ENCODE assay signal across 8 cellular contexts in the genomic region with DNA sequence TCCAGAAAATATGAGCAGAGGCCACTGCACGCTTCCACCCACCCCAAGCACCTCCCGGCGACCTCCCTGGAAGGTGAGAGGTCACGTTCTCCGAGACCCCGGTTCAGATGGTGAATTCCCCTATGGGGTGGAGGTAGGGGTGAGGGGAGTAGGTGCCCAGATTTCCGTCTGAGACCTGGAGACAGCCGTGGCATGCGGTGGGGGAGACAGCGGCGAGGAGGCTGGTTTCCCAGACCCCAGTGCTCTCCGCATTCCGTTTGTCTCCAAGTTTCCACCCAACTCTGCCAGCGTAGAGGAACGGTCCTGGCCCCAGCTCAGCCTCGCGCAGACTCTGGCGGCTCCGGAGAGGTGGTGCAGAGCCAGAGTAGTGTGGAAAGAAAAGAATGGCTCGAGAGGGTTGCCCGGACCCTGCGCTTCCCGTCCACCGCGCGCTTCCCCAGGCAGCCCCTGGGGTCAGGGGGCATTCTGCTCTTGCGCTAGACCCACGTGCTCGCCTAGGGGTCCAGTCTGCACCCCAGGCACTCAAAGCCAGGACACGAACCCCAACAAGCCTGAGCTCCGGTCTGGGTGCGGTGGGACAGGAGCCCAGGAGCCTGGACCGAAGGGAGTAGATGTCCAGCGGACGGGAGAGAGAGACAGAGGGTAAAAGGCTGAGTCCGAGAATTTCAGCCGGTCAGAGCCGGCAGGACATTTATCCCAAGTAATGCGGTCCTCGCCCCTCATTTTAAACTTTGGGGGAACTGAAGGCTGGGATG. TPM values are rescaled to one million over a fixed set of nuclear protein-coding genes. Genes with fewer than 3 reads are reported as not detected.
DNase-seq lines count a peak whose midpoint lies in the region; ATAC-seq, FAIRE-seq and TF ChIP-seq lines count a peak whose summit lies in the region.

No MANE protein-coding gene starts in this region.

- intact Hi-C loops in body of pancreas (cut with DNase I) = no loop called here
- intact Hi-C loops in gastrocnemius medialis (cut with DNase I; ENCODE audit: low total_unique reads) = loop anchor here (1.0 to 5.0 kb wide), 3 partner anchors 136 to 241 kb away; no protein-coding TSS in a partner anchor

- peaks cover 0 to 12% of the 10 kb centered on the region in 2 donors for H3K27me3 ChIP-seq in body of pancreas
- no peaks in the 10 kb centered on the region for H3K27me3 ChIP-seq in gastrocnemius medialis

- in situ Hi-C loops in gastrocnemius medialis (cut with MboI; ENCODE audit: low sequenced_read_pairs in 4 of 4) = loop anchor here in 3 of 4 donors (25.0 kb wide), 1 partner anchor 151 kb away; no protein-coding TSS in a partner anchor

- FAIRE-seq in GM12891 (lab: Jason Lieb, UNC) = no peak

- TF ChIP-seq POLR2A in body of pancreas (IDR thresholded peaks at IDR 0.05) (no peak), gastrocnemius medialis (IDR thresholded peaks at IDR 0.05) (peak in 1 of 2 donors; percentile 35), GM12891 (IDR thresholded peaks at IDR 0.05; ENCODE audit: low read depth, low read length) (no peak)

- 4 to 7% methylated on average over 22 to 38 of the region's 40 CpGs for WGBS in body of pancreas, 2 donors

- peak in 3 of 7 experiments; percentile 4 to 16 (median 7) for TF ChIP-seq CTCF in body of pancreas (IDR thresholded peaks at IDR 0.05)
- peak in 3 of 5 experiments; percentile 17 to 50 (median 33) for TF ChIP-seq CTCF in gastrocnemius medialis (IDR thresholded peaks at IDR 0.05 in 4 of 5, conservative IDR thresholded peaks at IDR 0.05 in 1 of 5)

- H3K27ac ChIP-seq in body of pancreas = peak overlapping the region; percentile 55 to 81 (median 74)
- peak overlapping the region; percentile 94 to 98 (median 96) for H3K27ac ChIP-seq in gastrocnemius medialis

- ATAC-seq in body of pancreas = peak; percentile 28
- peak; percentile 37 to 38 for ATAC-seq in gastrocnemius medialis

- H3K36me3 ChIP-seq in body of pancreas (replicated peaks in 1 of 2; ENCODE audit: insufficient read depth in 1 of 2, low read depth in 2 of 2) (no peaks in the 10 kb centered on the region), gastrocnemius medialis (peaks cover 0 to 16% of the 10 kb centered on the region in 2 donors)

- H3K4me3 ChIP-seq in body of pancreas (no peak overlapping the region), iPS-18c (ENCODE audit: insufficient read depth, low read depth, low read length) (peak overlapping the region; percentile 64), gastrocnemius medialis (peak overlapping the region; percentile 78 to 97 (median 85))

- H3K4me1 ChIP-seq in body of pancreas = peaks cover 64% of the 10 kb centered on the region
- peaks cover 50 to 51% of the 10 kb centered on the region in 2 donors for H3K4me1 ChIP-seq in gastrocnemius medialis

- DNase-seq in C1 segment of cervical spinal cord (lab: John Stamatoyannopoulos, UW) (peak in 10 of 14 donors; percentile 17 to 84 (median 74)), LHCN-M2 (ENCODE audit: low read depth) (peak; percentile 62), body of pancreas (peak; percentile 28 to 55 (median 40)), gastrocnemius medialis (peak; percentile 48 to 80), NCI-H1417 treated with DMSO at 0.1 percent for 48 hours (lab: John Stamatoyannopoulos, UW) (no peak), GM12891 (ENCODE audit: insufficient read length, low spot score) (no peak), NCI-H187 treated with DMSO at 0.1 percent for 48 hours (lab: John Stamatoyannopoulos, UW) (no peak)

- H3K9me3 ChIP-seq in body of pancreas (no peaks in the 10 kb centered on the region), iPS-18c (ENCODE audit: control insufficient read depth, insufficient read depth, low read length) (no peaks in the 10 kb centered on the region), gastrocnemius medialis (no peaks in the 10 kb centered on the region)

TF ChIP-seq in GM12891, 5 proteins besides CTCF, POLR2A, EP300 and RAD21:
- TF ChIP-seq POLR2AphosphoS5 (IDR thresholded peaks at IDR 0.05; ENCODE audit: low read depth, low read length) (no peak), POU2F2 (IDR thresholded peaks at IDR 0.05; ENCODE audit: low read depth, low read length) (no peak), SPI1 (IDR thresholded peaks at IDR 0.05; ENCODE audit: low read depth, low read length) (no peak), PAX5 (IDR thresholded peaks at IDR 0.05; ENCODE audit: insufficient read depth, low read length, severe bottlenecking) (no peak), TAF1 (IDR thresholded peaks at IDR 0.05; ENCODE audit: low read depth, low read length) (no peak)
TF ChIP-seq in GM12891: peak in this region for 0.

RNA-seq across cellular contexts. Expression of a gene that starts 3.9 kb away (rescaled TPM):
- total RNA-seq in LHCN-M2 (2014; rRNA removed) (23.6 and 26.4 TPM in 2 replicates), body of pancreas (10 to 100 TPM; 23.1 to 53.1 TPM), gastrocnemius medialis (100 to 1,000 TPM in 1 of 4 donors, 10 to 100 TPM in 3; 75.5 to 227 (median 83.2) TPM)
- polyA plus RNA-seq in LHCN-M2 (2012) = 29.3 TPM
- polyA plus RNA-seq in GM12891 (2012; ENCODE audit: low read depth, missing spikeins) = 0.05 TPM

Comparison
In these comparisons a context has a peak if more than half of its experiments do, and no peak if none do; other contexts are left out.
1. DNase-seq: peak in C1 segment of cervical spinal cord (10 of 14), LHCN-M2 (single experiment), body of pancreas (4 of 4) and gastrocnemius medialis (2 of 2); none in NCI-H1417 treated with DMSO at 0.1 percent for 48 hours (single experiment), GM12891 (single experiment) and NCI-H187 treated with DMSO at 0.1 percent for 48 hours (single experiment).
2. H3K4me3 ChIP-seq: peak in iPS-18c (single experiment) and gastrocnemius medialis (4 of 4); none in body of pancreas (0 of 2).